ENCODE assay signal across 22 cellular contexts in genomic region chr17:39011907-39012468, GRCh38. TPM values are rescaled to one million over a fixed set of nuclear protein-coding genes. Genes with fewer than 3 reads are reported as not detected.
DNase-seq lines count a peak whose midpoint lies in the region; TF ChIP-seq lines count a peak whose summit lies in the region.
"Had no signal": no experiment of that assay in that cellular context is flagged by ENCODE, and none has a peak within 500 bp of the region (broad histone marks: within the 10 kb centered on the region; RNA-seq: fewer than 3 reads in every experiment).

No MANE protein-coding gene starts in this region.

- peak; percentile 54 for DNase-seq in NT2/D1 (ENCODE audit: low read depth, low spot score)
- peak; percentile 77 for DNase-seq in iPS DF 19.7 (ENCODE audit: low read depth, low spot score)
- peak; percentile 78 for DNase-seq in neural progenitor cell (ENCODE audit: low spot score)
- no peak for DNase-seq in activated T-cell treated with anti-CD3 and anti-CD28 coated beads, Interleukin-2, amount 50 U/mL, for 24 hours
- DNase-seq in activated effector memory CD4-positive, alpha-beta T cell treated with anti-CD3 and anti-CD28 coated beads, Interleukin-2, amount 50 U/mL, for 16 hours, result no peak
- DNase-seq in DMS53 treated with DMSO at 0.1 percent for 48 hours (lab: John Stamatoyannopoulos, UW; ENCODE audit: unreplicated experiment), result no peak
- no peak for DNase-seq in DMS114 treated with DMSO at 0.1 percent for 48 hours (lab: John Stamatoyannopoulos, UW; ENCODE audit: unreplicated experiment)
- DNase-seq: activated CD8-positive, alpha-beta memory T cell treated with anti-CD3 and anti-CD28 coated beads for 24 hours; CD8-positive, alpha-beta T cell; DMS79; effector memory CD8-positive, alpha-beta T cell; kidney glomerular epithelial cell; NCI-H524 treated with DMSO at 0.1 percent for 48 hours; OCI-M1; ovary; SHP77; substantia nigra; SW 1271 had no signal

- H3K9me3 ChIP-seq in ES-I3 (ENCODE audit: control insufficient read depth, insufficient read depth, low read length) (0 out of 2 replicates have a peak, but pooled peaks cover 3% of the 10 kb centered on the region), NT2/D1 (ENCODE audit: insufficient read depth, low read length) (no peaks in the 10 kb centered on the region), neural progenitor cell (ENCODE audit: low read depth) (no peaks in the 10 kb centered on the region)
- H3K9me3 ChIP-seq: ovary had no signal

- peaks cover 13% of the 10 kb centered on the region for H3F3A ChIP-seq in neural progenitor cell (ENCODE audit: low read depth)

- H3K36me3 Mint-ChIP-seq in neural progenitor cell, result no peaks in the 10 kb centered on the region
- no peaks in the 10 kb centered on the region for H3K36me3 Mint-ChIP-seq in activated T-cell treated with anti-CD3 and anti-CD28 coated beads, Interleukin-2, amount 50 U/mL, for 24 hours (ENCODE audit: low read depth)
- H3K36me3 Mint-ChIP-seq: activated naive CD8-positive, alpha-beta T cell; CD8-positive, alpha-beta T cell had no signal

- H3K27me3 ChIP-seq in NT2/D1 (ENCODE audit: insufficient read depth, insufficient read length) (no peaks in the 10 kb centered on the region), neural progenitor cell (no peaks in the 10 kb centered on the region)
- H3K27me3 ChIP-seq: ovary had no signal

- peak; percentile 11 for TF ChIP-seq CTCF in neural progenitor cell (IDR thresholded peaks at IDR 0.05)

- H3K27me3 Mint-ChIP-seq in neural progenitor cell (ENCODE audit: insufficient read depth, low read depth), result peaks cover 2% of the 10 kb centered on the region
- H3K27me3 Mint-ChIP-seq in activated T-cell treated with anti-CD3 and anti-CD28 coated beads, Interleukin-2, amount 50 U/mL, for 24 hours, result no peaks in the 10 kb centered on the region
- H3K27me3 Mint-ChIP-seq: activated naive CD8-positive, alpha-beta T cell; effector memory CD8-positive, alpha-beta T cell had no signal

- peak overlapping the region; percentile 48; the same call in 1 of the 2 replicates for H3K9ac ChIP-seq in ES-I3 (ENCODE audit: low read depth, low read length)
- H3K9ac ChIP-seq in NT2/D1 (ENCODE audit: insufficient read length, low read depth), result peak overlapping the region; percentile 59
- H3K9ac ChIP-seq in neural progenitor cell, result no peak overlapping the region

- H3K4me2 ChIP-seq in neural progenitor cell, result peak overlapping the region; percentile 51

- no peak overlapping the region for H3K4me3 Mint-ChIP-seq in neural progenitor cell
- no peak overlapping the region for H3K4me3 Mint-ChIP-seq in activated T-cell treated with anti-CD3 and anti-CD28 coated beads, Interleukin-2, amount 50 U/mL, for 24 hours
- H3K4me3 Mint-ChIP-seq: activated naive CD8-positive, alpha-beta T cell; CD8-positive, alpha-beta T cell; effector memory CD8-positive, alpha-beta T cell had no signal

- no peak overlapping the region for H3K27ac ChIP-seq in neural progenitor cell
- H3K27ac ChIP-seq: ovary had no signal

- no peak overlapping the region for H2AFZ ChIP-seq in neural progenitor cell (replicated peaks)

- H3K4me1 ChIP-seq in ES-I3 (ENCODE audit: insufficient read depth, low read length), result peaks cover 12% of the 10 kb centered on the region; the same call in 1 of the 2 replicates
- peaks cover 15% of the 10 kb centered on the region for H3K4me1 ChIP-seq in NT2/D1 (ENCODE audit: insufficient read depth, insufficient read length)
- peaks cover 9% of the 10 kb centered on the region for H3K4me1 ChIP-seq in neural progenitor cell

- no peaks in the 10 kb centered on the region for H4K20me1 ChIP-seq in neural progenitor cell (ENCODE audit: low read depth)

- H3K36me3 ChIP-seq in ES-I3 (ENCODE audit: insufficient read depth, low read length), result no peaks in the 10 kb centered on the region
- no peaks in the 10 kb centered on the region for H3K36me3 ChIP-seq in NT2/D1 (ENCODE audit: insufficient read depth, insufficient read length, low read length)
- no peaks in the 10 kb centered on the region for H3K36me3 ChIP-seq in neural progenitor cell
- H3K36me3 ChIP-seq: ovary had no signal

- H3K79me2 ChIP-seq in neural progenitor cell (ENCODE audit: low read depth), result no peaks in the 10 kb centered on the region

- H3K27ac Mint-ChIP-seq in neural progenitor cell, result no peak overlapping the region
- H3K27ac Mint-ChIP-seq in activated T-cell treated with anti-CD3 and anti-CD28 coated beads, Interleukin-2, amount 50 U/mL, for 24 hours, result no peak overlapping the region
- H3K27ac Mint-ChIP-seq: activated naive CD8-positive, alpha-beta T cell; CD8-positive, alpha-beta T cell; effector memory CD8-positive, alpha-beta T cell had no signal

- peak overlapping the region; percentile 19 for H3K4me3 ChIP-seq in NT2/D1 (ENCODE audit: insufficient read length, low read depth)
- H3K4me3 ChIP-seq in neural progenitor cell, result no peak overlapping the region
- H3K4me3 ChIP-seq: ovary had no signal

- H3K4me1 Mint-ChIP-seq in neural progenitor cell, result peaks cover 6% of the 10 kb centered on the region
- H3K4me1 Mint-ChIP-seq in activated T-cell treated with anti-CD3 and anti-CD28 coated beads, Interleukin-2, amount 50 U/mL, for 24 hours (ENCODE audit: low read depth), result peaks cover 9% of the 10 kb centered on the region

- H3K9me3 Mint-ChIP-seq in neural progenitor cell, result peaks cover 6% of the 10 kb centered on the region
- peaks cover 5% of the 10 kb centered on the region for H3K9me3 Mint-ChIP-seq in activated T-cell treated with anti-CD3 and anti-CD28 coated beads, Interleukin-2, amount 50 U/mL, for 24 hours

RNA-seq across cellular contexts. Expression of gene FBXO47, which starts 44.8 kb away (rescaled TPM):
- total RNA-seq in neural progenitor cell (ENCODE audit: low replicate concordance), result not detected in 2 replicates
- total RNA-seq: CD8-positive, alpha-beta T cell; H4; ovary; sciatic nerve had no signal

Comparison
In these comparisons a context has a peak if more than half of its experiments do, and no peak if none do; other contexts are left out.
1. DNase-seq: peak in NT2/D1 (single experiment), iPS DF 19.7 (single experiment) and neural progenitor cell (single experiment); none in activated T-cell treated with anti-CD3 and anti-CD28 coated beads, Interleukin-2, amount 50 U/mL, for 24 hours (single experiment), activated effector memory CD4-positive, alpha-beta T cell treated with anti-CD3 and anti-CD28 coated beads, Interleukin-2, amount 50 U/mL, for 16 hours (single experiment), DMS53 treated with DMSO at 0.1 percent for 48 hours (single experiment) and DMS114 treated with DMSO at 0.1 percent for 48 hours (single experiment).